1 cellular context compared by ENCODE assay signal in the genomic region with DNA sequence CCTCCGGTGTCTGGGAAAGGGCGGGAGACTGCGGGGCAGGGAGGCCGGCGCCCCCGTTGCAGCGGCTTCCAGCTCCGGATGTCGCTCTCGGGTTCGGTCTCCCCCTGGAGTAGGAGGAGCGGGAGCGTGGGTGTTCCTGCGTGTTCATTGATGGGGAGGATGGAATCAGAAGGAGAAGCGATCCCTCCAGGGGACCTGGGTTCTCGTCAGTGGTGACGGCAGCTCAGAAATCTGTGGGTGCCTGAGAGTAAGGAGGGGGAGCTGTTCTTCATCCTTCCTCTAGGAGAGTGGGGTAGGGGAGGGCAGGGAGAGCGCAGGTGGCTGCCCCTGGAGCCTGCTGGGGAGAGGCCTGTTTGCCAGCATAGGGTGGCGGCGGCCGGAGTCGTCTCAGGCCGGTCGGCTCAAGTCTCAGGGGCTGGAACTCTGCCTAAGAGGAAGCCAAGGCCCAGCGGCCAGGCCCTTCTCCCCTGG.
TF ChIP-seq lines count a peak whose summit lies in the region.

No MANE protein-coding gene starts in this region.

TF ChIP-seq in HepG2, 621 proteins besides CTCF, POLR2A, EP300 and RAD21 (continued from another document):
- TF ChIP-seq, protein P1, sequence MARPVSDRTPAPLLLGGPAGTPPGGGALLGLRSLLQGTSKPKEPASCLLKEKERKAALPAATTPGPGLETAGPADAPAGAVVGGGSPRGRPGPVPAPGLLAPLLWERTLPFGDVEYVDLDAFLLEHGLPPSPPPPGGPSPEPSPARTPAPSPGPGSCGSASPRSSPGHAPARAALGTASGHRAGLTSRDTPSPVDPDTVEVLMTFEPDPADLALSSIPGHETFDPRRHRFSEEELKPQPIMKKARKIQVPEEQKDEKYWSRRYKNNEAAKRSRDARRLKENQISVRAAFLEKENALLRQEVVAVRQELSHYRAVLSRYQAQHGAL (CRISPR knock-in tag; IDR thresholded peaks at IDR 0.05; ENCODE audit: not compliant biosample characterization) = no peak
- TF ChIP-seq SAP130 (CRISPR knock-in tag; IDR thresholded peaks at IDR 0.05; ENCODE audit: low read depth) (peak; percentile 6; the same call in 1 of the 2 replicates), ZNF687 (CRISPR knock-in tag; IDR thresholded peaks at IDR 0.05) (peak; percentile 7; the same call in 1 of the 2 replicates), HOXA5 (CRISPR knock-in tag; IDR thresholded peaks at IDR 0.05) (0 out of 2 replicates have a peak, but pooled peaks have one; percentile 33), THAP8 (CRISPR knock-in tag; IDR thresholded peaks at IDR 0.05; ENCODE audit: borderline replicate concordance) (0 out of 2 replicates have a peak, but pooled peaks have one; percentile 56), ZNF891 (CRISPR knock-in tag; IDR thresholded peaks at IDR 0.05) (peak; percentile 55; the same call in 1 of the 2 replicates), ZSCAN25 (CRISPR knock-in tag; IDR thresholded peaks at IDR 0.05) (0 out of 2 replicates have a peak, but pooled peaks have one; percentile 24), ZNF501 (CRISPR knock-in tag; IDR thresholded peaks at IDR 0.05) (peak; percentile 32; the same call in 1 of the 2 replicates), ZNF510 (CRISPR knock-in tag; IDR thresholded peaks at IDR 0.05; ENCODE audit: low read depth) (no peak), ETV5 (CRISPR knock-in tag; IDR thresholded peaks at IDR 0.05; ENCODE audit: borderline replicate concordance) (0 out of 2 replicates have a peak, but pooled peaks have one; percentile 7)
- TF ChIP-seq, protein P2, sequence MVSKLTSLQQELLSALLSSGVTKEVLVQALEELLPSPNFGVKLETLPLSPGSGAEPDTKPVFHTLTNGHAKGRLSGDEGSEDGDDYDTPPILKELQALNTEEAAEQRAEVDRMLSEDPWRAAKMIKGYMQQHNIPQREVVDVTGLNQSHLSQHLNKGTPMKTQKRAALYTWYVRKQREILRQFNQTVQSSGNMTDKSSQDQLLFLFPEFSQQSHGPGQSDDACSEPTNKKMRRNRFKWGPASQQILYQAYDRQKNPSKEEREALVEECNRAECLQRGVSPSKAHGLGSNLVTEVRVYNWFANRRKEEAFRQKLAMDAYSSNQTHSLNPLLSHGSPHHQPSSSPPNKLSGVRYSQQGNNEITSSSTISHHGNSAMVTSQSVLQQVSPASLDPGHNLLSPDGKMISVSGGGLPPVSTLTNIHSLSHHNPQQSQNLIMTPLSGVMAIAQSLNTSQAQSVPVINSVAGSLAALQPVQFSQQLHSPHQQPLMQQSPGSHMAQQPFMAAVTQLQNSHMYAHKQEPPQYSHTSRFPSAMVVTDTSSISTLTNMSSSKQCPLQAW (CRISPR knock-in tag; IDR thresholded peaks at IDR 0.05) = 0 out of 2 replicates have a peak, but pooled peaks have one; percentile 33
- TF ChIP-seq, protein P3, sequence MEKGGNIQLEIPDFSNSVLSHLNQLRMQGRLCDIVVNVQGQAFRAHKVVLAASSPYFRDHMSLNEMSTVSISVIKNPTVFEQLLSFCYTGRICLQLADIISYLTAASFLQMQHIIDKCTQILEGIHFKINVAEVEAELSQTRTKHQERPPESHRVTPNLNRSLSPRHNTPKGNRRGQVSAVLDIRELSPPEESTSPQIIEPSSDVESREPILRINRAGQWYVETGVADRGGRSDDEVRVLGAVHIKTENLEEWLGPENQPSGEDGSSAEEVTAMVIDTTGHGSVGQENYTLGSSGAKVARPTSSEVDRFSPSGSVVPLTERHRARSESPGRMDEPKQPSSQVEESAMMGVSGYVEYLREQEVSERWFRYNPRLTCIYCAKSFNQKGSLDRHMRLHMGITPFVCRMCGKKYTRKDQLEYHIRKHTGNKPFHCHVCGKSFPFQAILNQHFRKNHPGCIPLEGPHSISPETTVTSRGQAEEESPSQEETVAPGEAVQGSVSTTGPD (CRISPR knock-in tag; IDR thresholded peaks at IDR 0.05) = peak; percentile 71; the same call in 1 of the 2 replicates
